ENCODE assay signal across 10 cellular contexts in the genomic region with DNA sequence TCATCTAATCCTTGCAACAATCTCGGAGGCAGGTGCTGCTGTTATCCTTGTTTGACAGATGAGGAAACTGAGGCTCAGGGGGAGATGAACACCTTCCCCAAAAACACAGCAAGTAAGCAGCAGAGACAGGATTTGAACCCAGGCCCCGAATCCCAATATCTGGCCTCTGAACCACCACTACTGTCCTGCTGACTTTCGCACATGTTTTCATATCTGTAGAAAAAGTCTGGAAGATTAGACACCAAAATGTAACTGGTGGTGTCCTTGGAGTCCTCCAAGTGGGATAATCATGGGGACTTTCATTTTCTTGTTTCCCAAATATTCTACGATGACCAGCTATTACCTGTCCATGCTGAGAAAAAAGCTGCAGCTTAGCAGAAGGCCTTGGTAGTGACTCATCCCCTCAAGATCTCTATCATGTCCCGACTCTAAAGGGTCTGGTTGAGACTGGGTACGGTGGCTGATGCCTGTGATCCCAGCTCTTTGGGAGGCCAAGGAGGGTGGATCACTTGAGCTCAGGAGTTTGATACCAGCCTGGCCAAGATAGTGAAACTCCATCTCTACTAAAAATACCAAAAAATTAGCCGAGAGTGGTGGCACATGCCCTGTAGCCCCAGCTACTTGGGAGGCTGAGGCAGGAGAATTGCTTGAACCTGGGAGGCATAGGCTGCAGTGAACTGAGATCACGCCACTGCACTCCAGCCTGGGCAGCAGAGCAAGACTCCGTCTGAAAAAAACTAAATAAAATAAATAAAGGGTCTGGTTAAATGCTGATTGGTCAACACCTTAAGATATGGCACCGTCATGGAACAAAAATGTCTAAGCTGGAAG. TPM values are rescaled to one million over a fixed set of nuclear protein-coding genes. Genes with fewer than 3 reads are reported as not detected.
DNase-seq lines count a peak whose midpoint lies in the region; ATAC-seq and TF ChIP-seq lines count a peak whose summit lies in the region.
"Had no signal": no experiment of that assay in that cellular context is flagged by ENCODE, and none has a peak within 500 bp of the region (broad histone marks: within the 10 kb centered on the region; RNA-seq: fewer than 3 reads in every experiment).

No MANE protein-coding gene starts in this region.

- POLR2A ChIA-PET in Panc1 (lab: Charles Lee) = no interaction called here

- no peaks in the 10 kb centered on the region for H3K27me3 ChIP-seq in Panc1 (ENCODE audit: control insufficient read depth, insufficient read depth, low read length)
- no peaks in the 10 kb centered on the region for H3K27me3 ChIP-seq in esophagus muscularis mucosa
- H3K27me3 ChIP-seq in sigmoid colon = no peaks in the 10 kb centered on the region

- TF ChIP-seq POLR2A in esophagus muscularis mucosa (IDR thresholded peaks at IDR 0.05; ENCODE audit: low read depth) (no peak), sigmoid colon (IDR thresholded peaks at IDR 0.05) (no peak)

- TF ChIP-seq CTCF in Calu3 (IDR thresholded peaks at IDR 0.05; ENCODE audit: unreplicated experiment) (no peak), Panc1 (IDR thresholded peaks at IDR 0.05) (no peak), esophagus muscularis mucosa (IDR thresholded peaks at IDR 0.05) (no peak), sigmoid colon (IDR thresholded peaks at IDR 0.05) (no peak)

- H3K36me3 ChIP-seq in Panc1 (ENCODE audit: control insufficient read depth, insufficient read depth, low read length) (no peaks in the 10 kb centered on the region; the same call in 1 of the 2 replicates), esophagus muscularis mucosa (peaks cover 4 to 12% (median 8%) of the 10 kb centered on the region in 4 donors), sigmoid colon (no peaks in the 10 kb centered on the region)

- no peak for TF ChIP-seq EP300 in esophagus muscularis mucosa (IDR thresholded peaks at IDR 0.05)
- TF ChIP-seq EP300 in sigmoid colon (IDR thresholded peaks at IDR 0.05) = no peak

- H3K4me3 ChIP-seq in Panc1 (ENCODE audit: low read depth in 2 of 2, low read length in 2 of 2) (no peak overlapping the region), esophagus muscularis mucosa (peak overlapping the region in 1 of 4 donors; percentile 2), sigmoid colon (no peak overlapping the region)

- H3K4me1 ChIP-seq in Panc1 (ENCODE audit: control insufficient read depth, insufficient read depth, low read length) = peaks cover 34% of the 10 kb centered on the region
- H3K4me1 ChIP-seq in esophagus muscularis mucosa = peaks cover 9 to 15% (median 15%) of the 10 kb centered on the region in 4 donors
- H3K4me1 ChIP-seq in sigmoid colon = peaks cover 0 to 12% (median 7%) of the 10 kb centered on the region in 4 donors

- ATAC-seq in Panc1 (peak; percentile 41), GM21723 (IDR thresholded peaks at IDR 0.05; ENCODE audit: unreplicated experiment) (no peak), HG03460 (IDR thresholded peaks at IDR 0.05; ENCODE audit: unreplicated experiment) (no peak)

- CTCF ChIA-PET in Calu3 (lab: Charles Lee) (no interaction called here), Panc1 (lab: Charles Lee) (no interaction called here)

- H3K36me3 Mint-ChIP-seq in Calu3 (ENCODE audit: insufficient read depth, unreplicated experiment) = peaks cover 51% of the 10 kb centered on the region

- H3K9me3 ChIP-seq in Panc1 (ENCODE audit: control insufficient read depth, insufficient read depth, low read depth, low read length) (no peaks in the 10 kb centered on the region), esophagus muscularis mucosa (peaks cover 0 to 8% (median 5%) of the 10 kb centered on the region in 4 donors), sigmoid colon (no peaks in the 10 kb centered on the region)

- DNase-seq in Calu3 (no peak), Panc1 (ENCODE audit: low read depth, low spot score) (no peak), esophagus muscularis mucosa (ENCODE audit: extremely low spot score) (no peak), sigmoid colon (no peak), NCI-H446 (lab: John Stamatoyannopoulos, UW) (no peak), NCI-H526 treated with DMSO at 0.1 percent for 48 hours (lab: John Stamatoyannopoulos, UW) (no peak)
- DNase-seq: activated T-cell treated with anti-CD3 and anti-CD28 coated beads, Interleukin-2, amount 50 U/mL, for 1 hour; DMS 273 treated with DMSO at 0.1 percent for 48 hours had no signal

- intact Hi-C loops in Calu3 (cut with micrococcal nuclease; ENCODE audit: unreplicated experiment) (no loop called here), Panc1 (cut with micrococcal nuclease; ENCODE audit: unreplicated experiment) (loop anchor here (10.0 kb wide), 1 partner anchor 51 kb away; no protein-coding TSS in a partner anchor), esophagus muscularis mucosa (cut with DNase I) (no loop called here), sigmoid colon (cut with DNase I) (no loop called here)

- H3K27me3 Mint-ChIP-seq in Calu3 (ENCODE audit: unreplicated experiment) = no peaks in the 10 kb centered on the region

- H3K27ac ChIP-seq in Panc1 (ENCODE audit: low read length) = peak overlapping the region; percentile 51
- H3K27ac ChIP-seq in esophagus muscularis mucosa (replicated peaks in 1 of 4) = peak overlapping the region; percentile 51 to 70 (median 60)
- H3K27ac ChIP-seq in sigmoid colon = peak overlapping the region; percentile 54 to 66 (median 62)

- TSS peak; percentile 96 for BruUV-seq in Calu3 (replicated peaks; lab: Mats Ljungman, UMichigan)
- no TSS peak for BruUV-seq in Panc1 (replicated peaks; lab: Mats Ljungman, UMichigan)

- H3K27ac Mint-ChIP-seq in Calu3 (ENCODE audit: unreplicated experiment) = peak overlapping the region; percentile 83

- peaks cover 30% of the 10 kb centered on the region for H3K4me1 Mint-ChIP-seq in Calu3 (ENCODE audit: low read depth, unreplicated experiment)

- 82% methylated on average over 10 of the region's 10 CpGs for WGBS in esophagus muscularis mucosa
- 89% methylated on average over 10 of the region's 10 CpGs for whole genome bisulfite sequencing in sigmoid colon, 2 donors

- no peak overlapping the region for H3K4me3 Mint-ChIP-seq in Calu3 (ENCODE audit: low read depth, unreplicated experiment)

- in situ Hi-C loops in Panc1 (cut with HindIII; ENCODE audit: low pct_unique_long_range_greater_than_20kb, low sequenced_read_pairs) = no loop called here

- no peaks in the 10 kb centered on the region for H3K9me3 Mint-ChIP-seq in Calu3 (ENCODE audit: low read depth, unreplicated experiment)

RNA-seq across cellular contexts. Expression of a gene that starts 8.6 kb away (rescaled TPM):
- total RNA-seq in Calu3 (2022) = 25.5 and 31.6 TPM in 2 replicates
- 25.1 TPM for total RNA-seq in Panc1 (2021; ENCODE audit: unreplicated experiment)
- polyA plus RNA-seq in Panc1 (2012; ENCODE audit: insufficient read length) = 15.8 TPM
- 1 to 10 TPM; 2.5 to 3.2 (median 2.8) TPM for total RNA-seq in esophagus muscularis mucosa
- total RNA-seq in sigmoid colon = 1 to 10 TPM; 1.1 to 6.1 (median 3.7) TPM
- polyA plus RNA-seq in sigmoid colon = 1 to 10 TPM; 1.2 to 2.8 (median 2.8) TPM

RNA-seq across cellular contexts. Expression of a gene that starts 31.7 kb away (rescaled TPM):
- 49.0 and 50.4 TPM in 2 replicates for total RNA-seq in Calu3 (2022)
- 47.1 TPM for total RNA-seq in Panc1 (2021; ENCODE audit: unreplicated experiment)
- 28.1 TPM for polyA plus RNA-seq in Panc1 (2012; ENCODE audit: insufficient read length)
- 10 to 100 TPM; 17.6 to 29.5 (median 22.2) TPM for total RNA-seq in esophagus muscularis mucosa
- 10 to 100 TPM; 20.1 to 29.9 (median 25.8) TPM for total RNA-seq in sigmoid colon
- 10 to 100 TPM; 20.4 to 35.4 (median 28.9) TPM for polyA plus RNA-seq in sigmoid colon

RNA-seq across cellular contexts. Expression of a gene that starts 57.8 kb away (rescaled TPM):
- total RNA-seq in Calu3 (2022) (120 and 126 TPM in 2 replicates), Panc1 (2021; ENCODE audit: unreplicated experiment) (81.9 TPM), esophagus muscularis mucosa (100 to 1,000 TPM; 107 to 148 (median 142) TPM), sigmoid colon (100 to 1,000 TPM; 111 to 239 (median 152) TPM)
- polyA plus RNA-seq in Panc1 (2012; ENCODE audit: insufficient read length) = 95.4 TPM
- 100 to 1,000 TPM; 179 to 260 (median 191) TPM for polyA plus RNA-seq in sigmoid colon
